In genomic region chr7:125279956-125280355, GRCh38 we compare ENCODE assay signal across 18 cellular contexts.
DNase-seq lines count a peak whose midpoint lies in the region; ATAC-seq and TF ChIP-seq lines count a peak whose summit lies in the region.
"Had no signal": no experiment of that assay in that cellular context is flagged by ENCODE, and none has a peak within 500 bp of the region (broad histone marks: within the 10 kb centered on the region; RNA-seq: fewer than 3 reads in every experiment).

No MANE protein-coding gene starts in this region.

- no peaks in the 10 kb centered on the region for H3K36me3 Mint-ChIP-seq in activated CD4-positive, alpha-beta T cell treated with anti-CD3 and anti-CD28 coated beads, Interleukin-2, amount 10 ng/mL, durations not matched to agents 7 days and 5 days (ENCODE audit: low read depth)
- H3K36me3 Mint-ChIP-seq: activated CD4-positive, alpha-beta memory T cell treated with anti-CD3 and anti-CD28 coated beads for 36 hours had no signal

- H3K9me3 Mint-ChIP-seq in activated CD4-positive, alpha-beta T cell treated with anti-CD3 and anti-CD28 coated beads, Interleukin-2, amount 10 ng/mL, durations not matched to agents 7 days and 5 days = no peaks in the 10 kb centered on the region

- no peak for TF ChIP-seq CTCF in astrocyte of the cerebellum (IDR thresholded peaks at IDR 0.05; ENCODE audit: low read depth, low read length, missing control alignments)
- no peak for TF ChIP-seq CTCF in foreskin fibroblast (IDR thresholded peaks at IDR 0.05; ENCODE audit: low read depth, low read length)

- H3K27ac Mint-ChIP-seq in activated CD4-positive, alpha-beta T cell treated with anti-CD3 and anti-CD28 coated beads, Interleukin-2, amount 10 ng/mL, durations not matched to agents 7 days and 5 days = no peak overlapping the region
- H3K27ac Mint-ChIP-seq: activated B cell treated with CpG ODN at 0.5 μM for 24 hours; activated CD4-positive, alpha-beta memory T cell treated with anti-CD3 and anti-CD28 coated beads for 36 hours had no signal

- ATAC-seq in HG03280 (IDR thresholded peaks at IDR 0.05; ENCODE audit: unreplicated experiment) (no peak), GM21381 (IDR thresholded peaks at IDR 0.05; ENCODE audit: unreplicated experiment) (no peak)
- ATAC-seq: upper lobe of right lung had no signal

- POLR2A ChIA-PET in activated CD4-positive, alpha-beta T cell treated with anti-CD3 and anti-CD28 coated beads, Interleukin-2, amount 10 ng/mL, durations not matched to agents 7 days and 5 days (lab: Charles Lee) = no interaction called here

- no peaks in the 10 kb centered on the region for H3K4me1 Mint-ChIP-seq in activated CD4-positive, alpha-beta T cell treated with anti-CD3 and anti-CD28 coated beads, Interleukin-2, amount 10 ng/mL, durations not matched to agents 7 days and 5 days
- H3K4me1 Mint-ChIP-seq: activated B cell treated with CpG ODN at 0.5 μM for 24 hours had no signal

- H3K27me3 Mint-ChIP-seq in activated CD4-positive, alpha-beta T cell treated with anti-CD3 and anti-CD28 coated beads, Interleukin-2, amount 10 ng/mL, durations not matched to agents 7 days and 5 days = no peaks in the 10 kb centered on the region
- H3K27me3 Mint-ChIP-seq: activated B cell treated with CpG ODN at 0.5 μM for 24 hours; activated CD4-positive, alpha-beta memory T cell treated with anti-CD3 and anti-CD28 coated beads for 36 hours had no signal

- in situ Hi-C loops in astrocyte of the cerebellum (cut with HindIII; ENCODE audit: low sequenced_read_pairs) = loop anchor here (5.0 kb wide), 1 partner anchor 42 kb away; no protein-coding TSS in a partner anchor

- DNase-seq in NCI-H345 (lab: John Stamatoyannopoulos, UW) = peak; percentile 8
- DNase-seq in NCI-H345 treated with DMSO at 0.1 percent for 48 hours (lab: John Stamatoyannopoulos, UW; ENCODE audit: unreplicated experiment) = no peak
- DNase-seq in NCI-H2107 treated with DMSO at 0.1 percent for 48 hours (lab: John Stamatoyannopoulos, UW; ENCODE audit: unreplicated experiment) = peak; percentile 18
- DNase-seq in astrocyte of the cerebellum (ENCODE audit: low read depth) = peak; percentile 0
- DNase-seq in activated CD4-positive, alpha-beta T cell treated with anti-CD3 and anti-CD28 coated beads, Interleukin-2, amount 10 ng/mL, durations not matched to agents 7 days and 5 days = no peak
- DNase-seq in foreskin fibroblast = no peak
- DNase-seq: activated B cell treated with CpG ODN at 0.5 μM for 24 hours; activated CD4-positive, alpha-beta memory T cell treated with anti-CD3 and anti-CD28 coated beads for 36 hours; activated naive CD4-positive, alpha-beta T cell; amygdala; Caco-2; central memory CD4-positive, alpha-beta T cell; T-helper 9 cell; upper lobe of right lung had no signal

- CTCF ChIA-PET in activated CD4-positive, alpha-beta T cell treated with anti-CD3 and anti-CD28 coated beads, Interleukin-2, amount 10 ng/mL, durations not matched to agents 7 days and 5 days (lab: Charles Lee) = no interaction called here

- H3K4me3 ChIP-seq in astrocyte of the cerebellum (ENCODE audit: low read depth, low read length) (no peak overlapping the region), foreskin fibroblast (ENCODE audit: low read depth in 1 of 2, low read length in 2 of 2) (no peak overlapping the region)
- H3K4me3 ChIP-seq: hepatocyte, right atrium auricular region, upper lobe of right lung had no signal

- H3K4me3 Mint-ChIP-seq in activated CD4-positive, alpha-beta T cell treated with anti-CD3 and anti-CD28 coated beads, Interleukin-2, amount 10 ng/mL, durations not matched to agents 7 days and 5 days = no peak overlapping the region
- H3K4me3 Mint-ChIP-seq: activated B cell treated with CpG ODN at 0.5 μM for 24 hours; activated CD4-positive, alpha-beta memory T cell treated with anti-CD3 and anti-CD28 coated beads for 36 hours had no signal

Comparison
In these comparisons a context has a peak if more than half of its experiments do, and no peak if none do; other contexts are left out.
1. DNase-seq: peak in NCI-H345 (single experiment), NCI-H2107 treated with DMSO at 0.1 percent for 48 hours (single experiment) and astrocyte of the cerebellum (single experiment); none in NCI-H345 treated with DMSO at 0.1 percent for 48 hours (single experiment), activated CD4-positive, alpha-beta T cell treated with anti-CD3 and anti-CD28 coated beads, Interleukin-2, amount 10 ng/mL, durations not matched to agents 7 days and 5 days (single experiment) and foreskin fibroblast (0 of 2).